Comparison of ENCODE assay signal across 1 cellular context in the genomic region with DNA sequence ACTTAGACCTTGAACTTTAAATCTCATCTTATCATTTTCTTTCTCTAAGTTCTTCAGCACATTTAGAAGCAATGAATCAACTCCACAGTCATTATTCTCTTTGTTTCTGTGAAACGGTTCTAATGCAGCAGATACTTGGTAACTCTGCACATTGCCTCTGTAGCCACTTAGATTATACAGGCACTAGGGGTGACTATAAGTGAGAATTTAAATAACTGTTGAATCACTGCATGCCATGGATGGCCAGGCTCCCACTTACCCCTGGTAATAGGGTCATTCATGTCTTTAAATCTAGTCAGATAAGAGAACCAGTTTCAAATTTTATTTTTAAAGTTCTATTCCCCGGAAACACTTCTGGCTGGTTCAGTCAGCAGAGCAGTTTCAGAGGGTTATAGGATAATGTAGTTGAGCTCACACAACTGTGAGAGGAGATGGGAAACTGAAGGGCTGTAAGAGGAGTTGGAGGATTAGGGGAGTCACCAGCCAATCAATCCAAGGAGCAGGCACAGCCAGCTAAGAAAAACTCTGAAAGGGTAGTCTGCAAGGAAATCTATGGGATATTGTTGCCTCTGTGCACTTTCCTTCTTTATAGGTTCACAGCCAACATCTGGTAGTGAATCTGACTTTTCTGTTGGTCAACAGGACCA.
TF ChIP-seq lines count a peak whose summit lies in the region.

No MANE protein-coding gene starts in this region.

TF ChIP-seq in GM23338, 12 proteins besides CTCF, POLR2A, EP300 and RAD21 (continued from another document):
- TF ChIP-seq ZNF462 (CRISPR knock-in tag; IDR thresholded peaks at IDR 0.05) = no peak
- no peak for TF ChIP-seq ZNF114 (CRISPR knock-in tag; IDR thresholded peaks at IDR 0.05)
